ENCODE assay signal across 23 cellular contexts in the genomic region with DNA sequence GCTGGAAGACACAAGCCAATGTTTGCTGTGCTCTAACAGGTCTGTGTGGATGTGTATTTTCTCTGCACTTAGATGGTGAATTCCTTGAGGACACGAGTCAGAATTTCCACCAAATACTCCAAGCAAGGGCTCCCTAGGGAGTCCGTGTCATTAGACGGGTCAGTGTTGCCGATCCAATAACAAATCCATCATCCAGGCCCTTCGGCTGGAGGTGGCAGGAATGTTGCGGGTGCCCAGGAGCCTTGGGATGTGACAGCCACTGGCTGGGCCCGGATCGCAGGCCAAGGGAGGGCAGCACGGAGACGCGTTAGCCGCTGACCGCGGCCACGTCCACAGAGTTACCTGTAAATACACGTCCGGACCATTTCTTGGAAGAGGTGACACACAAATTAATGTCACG.
DNase-seq lines count a peak whose midpoint lies in the region; ATAC-seq and TF ChIP-seq lines count a peak whose summit lies in the region.
"Had no signal": no experiment of that assay in that cellular context is flagged by ENCODE, and none has a peak within 500 bp of the region (broad histone marks: within the 10 kb centered on the region; RNA-seq: fewer than 3 reads in every experiment).

No MANE protein-coding gene starts in this region.

- no peak for ATAC-seq in GM21825 (IDR thresholded peaks at IDR 0.05; ENCODE audit: unreplicated experiment)
- ATAC-seq: PC-3, SK-N-SH treated with all-trans-retinoic acid at 6 μM for 48 hours had no signal

- peaks cover 15% of the 10 kb centered on the region for H3K27me3 Mint-ChIP-seq in activated CD4-positive, alpha-beta T cell treated with anti-CD3 and anti-CD28 coated beads, Interleukin-2, amount 10 ng/mL, durations not matched to agents 24 days and 14 days
- peaks cover 16% of the 10 kb centered on the region for H3K27me3 Mint-ChIP-seq in nephron progenitor cell (ENCODE audit: low read depth, poor library complexity)

- H3K27ac ChIP-seq in spleen, result no peak overlapping the region
- H3K27ac ChIP-seq: 22Rv1, SJCRH30 had no signal

- peak; percentile 39 for DNase-seq in activated CD4-positive, alpha-beta T cell treated with anti-CD3 and anti-CD28 coated beads, Interleukin-2, amount 10 ng/mL, durations not matched to agents 24 days and 14 days
- DNase-seq in activated CD4-positive, alpha-beta T cell treated with anti-CD3 and anti-CD28 coated beads for 1 hour, result no peak
- DNase-seq in islet precursor cell, result peak; percentile 53
- peak; percentile 52 for DNase-seq in nephron progenitor cell
- DNase-seq in spleen, result peak; percentile 67
- DNase-seq in NCI-H1092 (lab: John Stamatoyannopoulos, UW), result no peak
- DNase-seq in NCI-H1417 (lab: John Stamatoyannopoulos, UW), result no peak
- DNase-seq: DMS53; Karpas-422; NCI-H1105; NCI-H146; NCI-H1930; NCI-H2107; NCI-H446; NCI-H524 treated with DMSO at 0.1 percent for 48 hours; NCI-H82; NK-92 treated with Interleukin-12 subunit alpha and Interleukin-12 subunit beta, amount 100 ng/mL, for 24 hours; PC-3; SJCRH30 had no signal

- no peaks in the 10 kb centered on the region for H3K36me3 Mint-ChIP-seq in activated CD4-positive, alpha-beta T cell treated with anti-CD3 and anti-CD28 coated beads, Interleukin-2, amount 10 ng/mL, durations not matched to agents 24 days and 14 days (ENCODE audit: low read depth)
- H3K36me3 Mint-ChIP-seq in nephron progenitor cell (ENCODE audit: low read depth), result no peaks in the 10 kb centered on the region

- intact Hi-C loops in activated CD4-positive, alpha-beta T cell treated with anti-CD3 and anti-CD28 coated beads, Interleukin-2, amount 10 ng/mL, durations not matched to agents 24 days and 14 days (cut with micrococcal nuclease), result no loop called here
- intact Hi-C loops in spleen (cut with DNase I; ENCODE audit: low total_unique reads), result no loop called here

- peaks cover 0 to 25% (median 5%) of the 10 kb centered on the region in 6 donors for H3K4me1 ChIP-seq in spleen
- H3K4me1 ChIP-seq: SJCRH30 had no signal

- no peak overlapping the region for H3K4me3 ChIP-seq in spleen
- H3K4me3 ChIP-seq: SJCRH30 had no signal

- peaks cover 0 to 50% (median 23%) of the 10 kb centered on the region in 7 donors for H3K27me3 ChIP-seq in spleen (replicated peaks in 1 of 7)
- H3K27me3 ChIP-seq: SJCRH30 had no signal

- H3K9me3 Mint-ChIP-seq in activated CD4-positive, alpha-beta T cell treated with anti-CD3 and anti-CD28 coated beads, Interleukin-2, amount 10 ng/mL, durations not matched to agents 24 days and 14 days, result no peaks in the 10 kb centered on the region
- H3K9me3 Mint-ChIP-seq in nephron progenitor cell, result peaks cover 16% of the 10 kb centered on the region

- no peak for TF ChIP-seq POLR2A in spleen (IDR thresholded peaks at IDR 0.05)

- no peak overlapping the region for H3K4me3 Mint-ChIP-seq in activated CD4-positive, alpha-beta T cell treated with anti-CD3 and anti-CD28 coated beads, Interleukin-2, amount 10 ng/mL, durations not matched to agents 24 days and 14 days
- H3K4me3 Mint-ChIP-seq in nephron progenitor cell, result peak overlapping the region; percentile 22
- H3K4me3 Mint-ChIP-seq: B cell had no signal

- WGBS in spleen, 5 donors, result 84 to 94% (median 88%) methylated on average over 17 to 18 of the region's 18 CpGs

- H3K27ac Mint-ChIP-seq in activated CD4-positive, alpha-beta T cell treated with anti-CD3 and anti-CD28 coated beads, Interleukin-2, amount 10 ng/mL, durations not matched to agents 24 days and 14 days, result no peak overlapping the region
- peak overlapping the region; percentile 94 for H3K27ac Mint-ChIP-seq in nephron progenitor cell
- H3K27ac Mint-ChIP-seq: B cell had no signal

- TF ChIP-seq CTCF in nephron progenitor cell (IDR thresholded peaks at IDR 0.05) (no peak), spleen (IDR thresholded peaks at IDR 0.05 in 8 of 11, conservative IDR thresholded peaks at IDR 0.05 in 3 of 11) (no peak)

- no peaks in the 10 kb centered on the region for H3K9me3 ChIP-seq in spleen
- H3K9me3 ChIP-seq: SJCRH30 had no signal

- peaks cover 2% of the 10 kb centered on the region for H3K4me1 Mint-ChIP-seq in activated CD4-positive, alpha-beta T cell treated with anti-CD3 and anti-CD28 coated beads, Interleukin-2, amount 10 ng/mL, durations not matched to agents 24 days and 14 days
- H3K4me1 Mint-ChIP-seq in nephron progenitor cell, result peaks cover 53% of the 10 kb centered on the region
- H3K4me1 Mint-ChIP-seq: B cell had no signal

- no peaks in the 10 kb centered on the region for H3K36me3 ChIP-seq in spleen
- H3K36me3 ChIP-seq: SJCRH30 had no signal

Comparison
In these comparisons a context has a peak if more than half of its experiments do, and no peak if none do; other contexts are left out.
1. DNase-seq: peak in activated CD4-positive, alpha-beta T cell treated with anti-CD3 and anti-CD28 coated beads, Interleukin-2, amount 10 ng/mL, durations not matched to agents 24 days and 14 days (single experiment), islet precursor cell (single experiment), nephron progenitor cell (single experiment) and spleen (single experiment); none in activated CD4-positive, alpha-beta T cell treated with anti-CD3 and anti-CD28 coated beads for 1 hour (single experiment), NCI-H1092 (single experiment) and NCI-H1417 (0 of 3).